23 cellular contexts compared by ENCODE assay signal in the genomic region with DNA sequence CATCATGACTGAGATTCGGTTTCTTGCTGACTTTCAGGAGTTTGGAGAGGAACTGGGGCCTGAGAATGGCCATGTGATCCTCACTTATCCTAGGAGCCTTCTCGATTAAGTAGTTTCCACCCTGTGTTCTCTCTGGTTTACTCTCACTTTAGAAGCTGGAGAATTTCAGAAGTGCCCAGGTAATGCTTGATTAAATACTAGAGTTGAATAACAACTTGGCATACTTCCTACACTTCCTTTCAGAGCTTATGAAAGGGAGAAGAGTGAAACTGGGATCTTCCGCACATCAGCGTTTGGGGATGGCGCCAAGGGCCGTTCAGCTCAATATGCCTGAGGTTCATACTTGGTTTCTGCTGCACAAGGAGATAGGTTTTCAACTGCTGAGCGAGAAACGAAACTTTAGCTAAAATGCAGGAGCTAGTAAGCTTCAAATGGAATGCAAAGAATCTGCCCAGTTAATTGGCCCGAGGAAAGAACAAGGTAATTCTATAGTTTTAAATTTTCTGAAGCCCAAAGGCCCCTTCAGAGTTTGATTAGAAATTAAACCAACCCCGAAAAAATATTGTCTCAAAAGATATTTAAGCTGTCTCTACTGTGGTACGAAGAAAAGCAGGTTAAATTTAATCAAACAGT. TPM values are rescaled to one million over a fixed set of nuclear protein-coding genes. Genes with fewer than 3 reads are reported as not detected.
DNase-seq lines count a peak whose midpoint lies in the region; ATAC-seq, FAIRE-seq and TF ChIP-seq lines count a peak whose summit lies in the region.
"Had no signal": no experiment of that assay in that cellular context is flagged by ENCODE, and none has a peak within 500 bp of the region (broad histone marks: within the 10 kb centered on the region; RNA-seq: fewer than 3 reads in every experiment).

No MANE protein-coding gene starts in this region.

- no peaks in the 10 kb centered on the region for H3K9me3 Mint-ChIP-seq in activated CD4-positive, alpha-beta T cell treated with anti-CD3 and anti-CD28 coated beads for 36 hours (ENCODE audit: low read depth)
- H3K9me3 Mint-ChIP-seq: activated CD4-positive, alpha-beta T cell treated with anti-CD3 and anti-CD28 coated beads, Interleukin-2, amount 10 ng/mL, durations not matched to agents 7 days and 5 days had no signal

- intact Hi-C loops in body of pancreas (cut with DNase I) (no loop called here), kidney (cut with DNase I) (no loop called here), prostate gland (cut with DNase I) (no loop called here)
- intact Hi-C loops in activated CD4-positive, alpha-beta T cell treated with anti-CD3 and anti-CD28 coated beads for 36 hours (cut with DNase I, micrococcal nuclease): no loop called here

- DNase-seq in NCI-H1105 (lab: John Stamatoyannopoulos, UW): peak; percentile 14
- peak in 1 of 4 donors; percentile 18 for DNase-seq in body of pancreas
- no peak for DNase-seq in kidney
- peak; percentile 25 for DNase-seq in prostate gland (ENCODE audit: low spot score)
- no peak for DNase-seq in RPMI8226
- no peak for DNase-seq in putamen (ENCODE audit: low spot score)
- DNase-seq in activated CD4-positive, alpha-beta T cell treated with anti-CD3 and anti-CD28 coated beads for 36 hours: no peak
- DNase-seq: activated CD4-positive, alpha-beta T cell treated with anti-CD3 and anti-CD28 coated beads, Interleukin-2, amount 10 ng/mL, durations not matched to agents 7 days and 5 days; AML-193; brain microvascular endothelial cell; dermis blood vessel endothelial cell; heart right ventricle; MM.1S; mucosa of descending colon; NCI-H187 treated with DMSO at 0.1 percent for 48 hours; Peyer's patch; small intestine; testis had no signal

- H3K27ac ChIP-seq in body of pancreas (peak overlapping the region in 3 of 4 donors; percentile 48 to 73 (median 71)), kidney (ENCODE audit: low read depth in 2 of 2, low read length in 2 of 2) (peak overlapping the region; percentile 36 to 66), prostate gland (peak overlapping the region in 1 of 2 donors; percentile 43)
- H3K27ac ChIP-seq: brain microvascular endothelial cell, heart right ventricle, Peyer's patch, testis had no signal

- CTCF ChIA-PET in activated CD4-positive, alpha-beta T cell treated with anti-CD3 and anti-CD28 coated beads for 36 hours (lab: Charles Lee): no interaction called here

- no peak for TF ChIP-seq POLR2A in body of pancreas (IDR thresholded peaks at IDR 0.05)
- TF ChIP-seq POLR2A in prostate gland (IDR thresholded peaks at IDR 0.05): no peak

- ATAC-seq in body of pancreas: peak; percentile 55
- ATAC-seq in HG03097 (IDR thresholded peaks at IDR 0.05; ENCODE audit: low FRiP score, unreplicated experiment): no peak
- ATAC-seq in activated CD4-positive, alpha-beta T cell treated with anti-CD3 and anti-CD28 coated beads for 36 hours: no peak
- ATAC-seq: heart right ventricle, mucosa of descending colon, SK-N-SH treated with all-trans-retinoic acid at 6 μM for 48 hours had no signal

- 50 to 52% methylated on average over 11 of the region's 11 CpGs for WGBS in body of pancreas, 2 donors
- 44% methylated on average over 11 of the region's 11 CpGs for WGBS in prostate gland

- POLR2A ChIA-PET in activated CD4-positive, alpha-beta T cell treated with anti-CD3 and anti-CD28 coated beads for 36 hours (lab: Charles Lee): no interaction called here

- no peak overlapping the region for H3K27ac Mint-ChIP-seq in activated CD4-positive, alpha-beta T cell treated with anti-CD3 and anti-CD28 coated beads for 36 hours
- H3K27ac Mint-ChIP-seq: activated CD4-positive, alpha-beta T cell treated with anti-CD3 and anti-CD28 coated beads, Interleukin-2, amount 10 ng/mL, durations not matched to agents 7 days and 5 days; activated naive CD8-positive, alpha-beta T cell had no signal

- H3K27me3 ChIP-seq in body of pancreas (no peaks in the 10 kb centered on the region), prostate gland (replicated peaks; ENCODE audit: insufficient read depth) (no peaks in the 10 kb centered on the region)
- H3K27me3 ChIP-seq: brain microvascular endothelial cell, heart right ventricle, Peyer's patch, testis had no signal

- no peaks in the 10 kb centered on the region for H3K36me3 Mint-ChIP-seq in activated CD4-positive, alpha-beta T cell treated with anti-CD3 and anti-CD28 coated beads for 36 hours (ENCODE audit: low read depth)
- H3K36me3 Mint-ChIP-seq: activated naive CD8-positive, alpha-beta T cell had no signal

- H3K4me1 ChIP-seq in body of pancreas (peaks cover 7% of the 10 kb centered on the region), kidney (ENCODE audit: control insufficient read depth in 1 of 2, insufficient read depth in 1 of 2, low read depth in 1 of 2, low read length in 2 of 2) (no peaks in the 10 kb centered on the region), prostate gland (replicated peaks) (no peaks in the 10 kb centered on the region)
- H3K4me1 ChIP-seq: heart right ventricle, Peyer's patch, testis had no signal

- peak overlapping the region in 1 of 2 donors; percentile 7 for H3K9ac ChIP-seq in kidney (ENCODE audit: low read length in 2 of 2)

- FAIRE-seq in kidney (lab: Jason Lieb, UNC): no peak
- FAIRE-seq: islet of Langerhans, small intestine had no signal

- no peaks in the 10 kb centered on the region for H3K27me3 Mint-ChIP-seq in activated CD4-positive, alpha-beta T cell treated with anti-CD3 and anti-CD28 coated beads for 36 hours
- H3K27me3 Mint-ChIP-seq: activated CD4-positive, alpha-beta T cell treated with anti-CD3 and anti-CD28 coated beads, Interleukin-2, amount 10 ng/mL, durations not matched to agents 7 days and 5 days; activated naive CD8-positive, alpha-beta T cell had no signal

- no peak overlapping the region for H3K4me3 ChIP-seq in body of pancreas
- peak overlapping the region; percentile 46 to 58 for H3K4me3 ChIP-seq in kidney (ENCODE audit: low read length in 2 of 2)
- H3K4me3 ChIP-seq in prostate gland: no peak overlapping the region
- H3K4me3 ChIP-seq: heart right ventricle, mucosa of descending colon, Peyer's patch, testis had no signal

- TF ChIP-seq CTCF in body of pancreas (IDR thresholded peaks at IDR 0.05) (no peak), kidney (IDR thresholded peaks at IDR 0.05; ENCODE audit: borderline replicate concordance, extremely low read depth, insufficient read depth) (no peak), prostate gland (IDR thresholded peaks at IDR 0.05) (no peak)

- no peak overlapping the region for H3K4me3 Mint-ChIP-seq in activated CD4-positive, alpha-beta T cell treated with anti-CD3 and anti-CD28 coated beads for 36 hours
- H3K4me3 Mint-ChIP-seq: activated CD4-positive, alpha-beta T cell treated with anti-CD3 and anti-CD28 coated beads, Interleukin-2, amount 10 ng/mL, durations not matched to agents 7 days and 5 days; activated naive CD8-positive, alpha-beta T cell had no signal

- H3K4me1 Mint-ChIP-seq in activated CD4-positive, alpha-beta T cell treated with anti-CD3 and anti-CD28 coated beads for 36 hours: no peaks in the 10 kb centered on the region
- H3K4me1 Mint-ChIP-seq: activated CD4-positive, alpha-beta T cell treated with anti-CD3 and anti-CD28 coated beads, Interleukin-2, amount 10 ng/mL, durations not matched to agents 7 days and 5 days had no signal

- no peaks in the 10 kb centered on the region for H3K36me3 ChIP-seq in body of pancreas (replicated peaks in 1 of 2; ENCODE audit: insufficient read depth in 1 of 2, low read depth in 2 of 2)
- no peaks in the 10 kb centered on the region for H3K36me3 ChIP-seq in kidney (ENCODE audit: control insufficient read depth in 1 of 2, insufficient read depth in 2 of 2, low read length in 2 of 2)
- H3K36me3 ChIP-seq in prostate gland: no peaks in the 10 kb centered on the region
- H3K36me3 ChIP-seq: brain microvascular endothelial cell, heart right ventricle, Peyer's patch had no signal

- H3K9me3 ChIP-seq in body of pancreas: no peaks in the 10 kb centered on the region
- no peaks in the 10 kb centered on the region for H3K9me3 ChIP-seq in kidney (ENCODE audit: control insufficient read depth in 1 of 2, low read length in 2 of 2)
- no peaks in the 10 kb centered on the region for H3K9me3 ChIP-seq in prostate gland
- H3K9me3 ChIP-seq: heart right ventricle, mucosa of descending colon, Peyer's patch, testis had no signal

RNA-seq across cellular contexts. Expression of a gene that starts 0.8 kb away (rescaled TPM):
- 1 to 10 TPM; 8.0 to 9.2 TPM for total RNA-seq in body of pancreas
- 10.1 TPM for total RNA-seq in kidney
- polyA plus RNA-seq in kidney (ENCODE audit: insufficient read depth, low read depth, low replicate concordance): 18.3 TPM
- 1 to 10 TPM; 1.5 to 4.1 TPM for total RNA-seq in prostate gland
- total RNA-seq in activated CD4-positive, alpha-beta T cell treated with anti-CD3 and anti-CD28 coated beads for 36 hours: not detected
- total RNA-seq: activated CD4-positive, alpha-beta T cell treated with anti-CD3 and anti-CD28 coated beads, Interleukin-2, amount 10 ng/mL, durations not matched to agents 7 days and 5 days; dermis blood vessel endothelial cell; heart right ventricle; mucosa of descending colon; omental fat pad; Peyer's patch had no signal
- polyA plus RNA-seq: small intestine had no signal

Comparison
In these comparisons a context has a peak if more than half of its experiments do, and no peak if none do; other contexts are left out.
1. DNase-seq: peak in NCI-H1105 (single experiment) and prostate gland (single experiment); none in kidney (single experiment), RPMI8226 (single experiment), putamen (single experiment) and activated CD4-positive, alpha-beta T cell treated with anti-CD3 and anti-CD28 coated beads for 36 hours (single experiment).
2. H3K4me3 ChIP-seq: peak in kidney (2 of 2); none in body of pancreas (0 of 2) and prostate gland (0 of 2).